8 cellular contexts compared by ENCODE assay signal in genomic region chr4:152536545-152537182, GRCh38. TPM values are rescaled to one million over a fixed set of nuclear protein-coding genes. Genes with fewer than 3 reads are reported as not detected.
A peak's percentile ranks its signal among the peaks of the same experiment; 100 is the strongest.
DNase-seq lines count a peak whose midpoint lies in the region; ATAC-seq and TF ChIP-seq lines count a peak whose summit lies in the region.

No MANE protein-coding gene starts in this region.

- H3K4me3 ChIP-seq in BLaER1 treated with 17β-estradiol and CSF1 and Interleukin-3, amounts not matched to agents 10 nM and 100 nM: peak overlapping the region; percentile 89 to 100 (median 98)
- H3K4me3 ChIP-seq in body of pancreas: peak overlapping the region; percentile 75 to 100

- ATAC-seq in GM18868 (IDR thresholded peaks at IDR 0.05; ENCODE audit: unreplicated experiment) (peak; percentile 24), HG03095 (IDR thresholded peaks at IDR 0.05; ENCODE audit: unreplicated experiment) (peak; percentile 15), body of pancreas (peak; percentile 10)

- H3K4me1 ChIP-seq in BLaER1 treated with 17β-estradiol and CSF1 and Interleukin-3, amounts not matched to agents 10 nM and 100 nM: peaks cover 24 to 48% (median 43%) of the 10 kb centered on the region in 10 experiments
- H3K4me1 ChIP-seq in body of pancreas: peaks cover 31% of the 10 kb centered on the region

- WGBS in body of pancreas, 2 donors: 0 to 1% methylated on average over 23 to 24 of the region's 24 CpGs

- H3K27ac ChIP-seq in BLaER1 treated with 17β-estradiol and CSF1 and Interleukin-3, amounts not matched to agents 10 nM and 100 nM: peak overlapping the region; percentile 70 to 97 (median 92)
- peak overlapping the region; percentile 81 to 93 (median 89) for H3K27ac ChIP-seq in body of pancreas

- peaks cover 14 to 51% (median 23%) of the 10 kb centered on the region in 11 experiments for H3K36me3 ChIP-seq in BLaER1 treated with 17β-estradiol and CSF1 and Interleukin-3, amounts not matched to agents 10 nM and 100 nM
- no peaks in the 10 kb centered on the region for H3K36me3 ChIP-seq in body of pancreas (replicated peaks in 1 of 2; ENCODE audit: insufficient read depth in 1 of 2, low read depth in 2 of 2)

- peak overlapping the region; percentile 82 to 97 (median 92) for H3K4me2 ChIP-seq in BLaER1 treated with 17β-estradiol and CSF1 and Interleukin-3, amounts not matched to agents 10 nM and 100 nM

- no peak for TF ChIP-seq CTCF in body of pancreas (IDR thresholded peaks at IDR 0.05)

- intact Hi-C loops in body of pancreas (cut with DNase I): no loop called here

- no peak for TF ChIP-seq POLR2A in body of pancreas (IDR thresholded peaks at IDR 0.05)

- H3K9ac ChIP-seq in BLaER1 treated with 17β-estradiol and CSF1 and Interleukin-3, amounts not matched to agents 10 nM and 100 nM: peak overlapping the region; percentile 84 to 98 (median 95)

- H4K20me1 ChIP-seq in BLaER1 treated with 17β-estradiol and CSF1 and Interleukin-3, amounts not matched to agents 10 nM and 100 nM: peaks cover 30 to 53% (median 36%) of the 10 kb centered on the region in 11 experiments; a peak in 21 of 22 replicates

- H3K27me3 ChIP-seq in BLaER1 treated with 17β-estradiol and CSF1 and Interleukin-3, amounts not matched to agents 10 nM and 100 nM: no peaks in the 10 kb centered on the region
- H3K27me3 ChIP-seq in body of pancreas: no peaks in the 10 kb centered on the region

- peaks cover 13 to 25% (median 21%) of the 10 kb centered on the region in 11 experiments for H3K9me3 ChIP-seq in BLaER1 treated with 17β-estradiol and CSF1 and Interleukin-3, amounts not matched to agents 10 nM and 100 nM (replicated peaks in 1 of 11)
- peaks cover 0 to 11% (median 0%) of the 10 kb centered on the region in 3 donors for H3K9me3 ChIP-seq in body of pancreas

- no peak for DNase-seq in body of pancreas
- DNase-seq in iPS-NIHi11 (ENCODE audit: low spot score): peak; percentile 35
- peak; percentile 55 to 64 for DNase-seq in stimulated activated CD4-positive, alpha-beta T cell treated with anti-CD3 and anti-CD28 coated beads, Interleukin-15, amount 100 ng/mL, for 48 hours (ENCODE audit: low read depth in 2 of 2)
- no peak for DNase-seq in HK-2 (ENCODE audit: unreplicated experiment)

TF ChIP-seq in PFSK-1, 5 proteins besides CTCF, POLR2A, EP300 and RAD21:
- TF ChIP-seq TAF1 (IDR thresholded peaks at IDR 0.05; ENCODE audit: borderline replicate concordance, insufficient read depth, low read length): no peak
- 0 out of 2 replicates have a peak, but pooled peaks have one; percentile 11 for TF ChIP-seq SIN3A (IDR thresholded peaks at IDR 0.05; ENCODE audit: borderline replicate concordance, insufficient read depth, low read length)
TF ChIP-seq in PFSK-1: peak in this region for 1.

RNA-seq across cellular contexts. Expression of gene FBXW7, which starts 0.8 kb away (rescaled TPM):
- 3.1 TPM for polyA plus RNA-seq in PFSK-1 (2012; ENCODE audit: insufficient read length, low read depth)
- 10 to 100 TPM; 34.5 to 40.5 TPM for total RNA-seq in body of pancreas

Comparison
In these comparisons a context has a peak if more than half of its experiments do, and no peak if none do; other contexts are left out.
1. DNase-seq: peak in iPS-NIHi11 (single experiment) and stimulated activated CD4-positive, alpha-beta T cell treated with anti-CD3 and anti-CD28 coated beads, Interleukin-15, amount 100 ng/mL, for 48 hours (2 of 2); none in body of pancreas (0 of 4) and HK-2 (single experiment).
2. Peak in every context shown above with its lines, with median percentiles within 50 percentile points of each other: ATAC-seq.